Comparison of ENCODE assay signal across 11 cellular contexts in genomic region chr5:142697356-142697807, GRCh38. TPM values are rescaled to one million over a fixed set of nuclear protein-coding genes. Genes with fewer than 3 reads are reported as not detected.
DNase-seq lines count a peak whose midpoint lies in the region; ATAC-seq, FAIRE-seq and TF ChIP-seq lines count a peak whose summit lies in the region.
"Had no signal": no experiment of that assay in that cellular context is flagged by ENCODE, and none has a peak within 500 bp of the region (broad histone marks: within the 10 kb centered on the region; RNA-seq: fewer than 3 reads in every experiment).

No MANE protein-coding gene starts in this region.

- WGBS in small intestine, 3 donors = 54 to 65% (median 62%) methylated on average over 5 of the region's 5 CpGs

- no peaks in the 10 kb centered on the region for H3K9me3 Mint-ChIP-seq in chondrocyte (ENCODE audit: low read depth)

- H3K27ac ChIP-seq in temporal lobe (ENCODE audit: low read depth, low read length) (peak overlapping the region; percentile 25), small intestine (ENCODE audit: low read depth in 1 of 2, low read length in 1 of 2) (peak overlapping the region in 1 of 2 donors; percentile 56)

- no peak overlapping the region for H3K4me3 ChIP-seq in small intestine (ENCODE audit: low read depth in 1 of 2, low read length in 2 of 2)

- no peak for FAIRE-seq in small intestine (lab: Jason Lieb, UNC)

- H3K27me3 Mint-ChIP-seq in chondrocyte (ENCODE audit: low read depth) = no peaks in the 10 kb centered on the region

- no peaks in the 10 kb centered on the region for H3K36me3 ChIP-seq in small intestine (ENCODE audit: control insufficient read depth in 2 of 2, insufficient read depth in 2 of 2, low read length in 2 of 2)

- DNase-seq in MV-4-11 (lab: John Stamatoyannopoulos, UW) (peak; percentile 15), chondrocyte (ENCODE audit: low spot score) (no peak), lung microvascular endothelial cell (ENCODE audit: low read depth in 2 of 2) (peak; percentile 8 to 24), DMS153 treated with DMSO at 0.1 percent for 48 hours (lab: John Stamatoyannopoulos, UW; ENCODE audit: unreplicated experiment) (no peak), DMS 273 treated with DMSO at 0.1 percent for 48 hours (lab: John Stamatoyannopoulos, UW) (no peak), small intestine (no peak)
- DNase-seq: activated CD4-positive, alpha-beta T cell treated with anti-CD3 and anti-CD28 coated beads for 48 hours; stimulated activated naive B cell treated with anti-CD40 and anti-IgM and Interleukin-4, amounts not matched to agents 10 μg/mL and 1 μg/mL and 100 μg/mL, for 72 hours had no signal

- H3K27me3 ChIP-seq in small intestine (ENCODE audit: control insufficient read depth in 2 of 2, insufficient read depth in 2 of 2, low read length in 2 of 2) = no peaks in the 10 kb centered on the region

- H3K36me3 Mint-ChIP-seq in chondrocyte (ENCODE audit: low read depth) = no peaks in the 10 kb centered on the region
- H3K36me3 Mint-ChIP-seq: stimulated activated naive B cell treated with anti-CD40 and anti-IgM and Interleukin-4, amounts not matched to agents 10 μg/mL and 1 μg/mL and 100 μg/mL, for 72 hours had no signal

- peak overlapping the region; percentile 86 for H3K27ac Mint-ChIP-seq in chondrocyte (ENCODE audit: unreplicated experiment)
- H3K27ac Mint-ChIP-seq: progenitor cell of endocrine pancreas; stimulated activated naive B cell treated with anti-CD40 and anti-IgM and Interleukin-4, amounts not matched to agents 10 μg/mL and 1 μg/mL and 100 μg/mL, for 72 hours had no signal

- H3K4me1 ChIP-seq in small intestine (ENCODE audit: control insufficient read depth in 2 of 2, insufficient read depth in 1 of 2, low read depth in 1 of 2, low read length in 1 of 2) = no peaks in the 10 kb centered on the region

- no peak for TF ChIP-seq CTCF in chondrocyte (IDR thresholded peaks at IDR 0.05)

- ATAC-seq in HG02840 (IDR thresholded peaks at IDR 0.05; ENCODE audit: low FRiP score, unreplicated experiment) = no peak
- ATAC-seq: stimulated activated naive B cell treated with anti-CD40 and anti-IgM and Interleukin-4, amounts not matched to agents 10 μg/mL and 1 μg/mL and 100 μg/mL, for 72 hours had no signal

- H3K4me3 Mint-ChIP-seq in chondrocyte (ENCODE audit: unreplicated experiment) = peak overlapping the region; percentile 48
- H3K4me3 Mint-ChIP-seq: stimulated activated naive B cell treated with anti-CD40 and anti-IgM and Interleukin-4, amounts not matched to agents 10 μg/mL and 1 μg/mL and 100 μg/mL, for 72 hours had no signal

- H3K9me3 ChIP-seq in small intestine (ENCODE audit: control insufficient read depth, low read depth) = no peaks in the 10 kb centered on the region

- H3K4me1 Mint-ChIP-seq in chondrocyte (ENCODE audit: low read depth) = peaks cover 38% of the 10 kb centered on the region
- H3K4me1 Mint-ChIP-seq: stimulated activated naive B cell treated with anti-CD40 and anti-IgM and Interleukin-4, amounts not matched to agents 10 μg/mL and 1 μg/mL and 100 μg/mL, for 72 hours had no signal

RNA-seq across cellular contexts. Expression of gene FGF1, which starts 11.5 kb away (rescaled TPM):
- 2.9 to 7.9 TPM (median 6.9 TPM) in 3 replicates for total RNA-seq in chondrocyte
- under 0.01 and 0.20 TPM in 2 replicates for total RNA-seq in lung microvascular endothelial cell
- 6.1 TPM for total RNA-seq in temporal lobe
- polyA plus RNA-seq in small intestine = 1 to 10 TPM in 1 of 3 donors, under 1 TPM in 1, not detected in 1; 0.27 to 2.8 TPM
- total RNA-seq: progenitor cell of endocrine pancreas had no signal

Comparison
In these comparisons a context has a peak if more than half of its experiments do, and no peak if none do; other contexts are left out.
1. DNase-seq: peak in MV-4-11 (single experiment) and lung microvascular endothelial cell (2 of 2); none in chondrocyte (single experiment), DMS153 treated with DMSO at 0.1 percent for 48 hours (single experiment), DMS 273 treated with DMSO at 0.1 percent for 48 hours (single experiment) and small intestine (single experiment).